In genomic region chr18:158128-159036, GRCh38 we compare ENCODE assay signal across 1 cellular context.
TF ChIP-seq lines count a peak whose summit lies in the region.

Gene USP14, plus strand, starts transcription at chr18:158557. Its CDS starts 142 bp downstream, at chr18:158699.

TF ChIP-seq in K562, 482 proteins besides CTCF, POLR2A, EP300 and RAD21 (continued from another document and continues in another):
- TF ChIP-seq VEZF1 (CRISPR knock-in tag; IDR thresholded peaks at IDR 0.05) (peak; percentile 97), FOXM1 (IDR thresholded peaks at IDR 0.05; ENCODE audit: low read depth) (no peak), FOXM1 (CRISPR knock-in tag; IDR thresholded peaks at IDR 0.05; ENCODE audit: low read depth) (peak; percentile 95), ZC3H8 (IDR thresholded peaks at IDR 0.05) (no peak), TFAP4 (CRISPR knock-in tag; IDR thresholded peaks at IDR 0.05; ENCODE audit: borderline replicate concordance) (peak; percentile 91), ZBTB43 (CRISPR knock-in tag; IDR thresholded peaks at IDR 0.05) (peak; percentile 75; the same call in 1 of the 2 replicates), ZNF780A (CRISPR knock-in tag; IDR thresholded peaks at IDR 0.05) (no peak), ZBTB49 (CRISPR knock-in tag; IDR thresholded peaks at IDR 0.05; ENCODE audit: borderline replicate concordance) (peak; percentile 42; the same call in 1 of the 2 replicates), FOXP4 (CRISPR knock-in tag; IDR thresholded peaks at IDR 0.05; ENCODE audit: borderline replicate concordance) (peak; percentile 97), SLC30A9 (CRISPR knock-in tag; IDR thresholded peaks at IDR 0.05) (no peak), PRDM10 (IDR thresholded peaks at IDR 0.05; ENCODE audit: partially characterized antibody) (peak; percentile 33), ATF2 (CRISPR knock-in tag; IDR thresholded peaks at IDR 0.05) (peak; percentile 82), DEAF1 (CRISPR knock-in tag; IDR thresholded peaks at IDR 0.05) (no peak), ZC3H4 (CRISPR knock-in tag; IDR thresholded peaks at IDR 0.05; ENCODE audit: borderline replicate concordance) (peak; percentile 13; the same call in 1 of the 2 replicates), NR2C1 (IDR thresholded peaks at IDR 0.05) (no peak), NR2C1 (tag; IDR thresholded peaks at IDR 0.05) (0 out of 2 replicates have a peak, but pooled peaks have one; percentile 16), USF1 (CRISPR knock-in tag; IDR thresholded peaks at IDR 0.05) (peak; percentile 97), DPF2 (IDR thresholded peaks at IDR 0.05) (peak; percentile 43; the same call in 1 of the 2 replicates), RBFOX2 (IDR thresholded peaks at IDR 0.05; ENCODE audit: low read depth, low read length) (peak; percentile 96), ID3 (CRISPR knock-in tag; IDR thresholded peaks at IDR 0.05) (no peak), ID3 (tag; IDR thresholded peaks at IDR 0.05) (peak; percentile 30; the same call in 1 of the 2 replicates), GABPA (tag; conservative IDR thresholded peaks at IDR 0.05; ENCODE audit: low read depth) (0 out of 2 replicates have a peak, but pooled peaks have one; percentile 30), RBM22 (IDR thresholded peaks at IDR 0.05; ENCODE audit: low read depth, low read length, poor library complexity, severe bottlenecking) (no peak), SPI1 (IDR thresholded peaks at IDR 0.05; ENCODE audit: borderline replicate concordance, low read depth, low read length) (peak; percentile 43; the same call in 1 of the 2 replicates), CBFA2T2 (conservative IDR thresholded peaks at IDR 0.05) (peak; percentile 50), ZNF551 (CRISPR knock-in tag; IDR thresholded peaks at IDR 0.05) (no peak), CTCFL (IDR thresholded peaks at IDR 0.05; ENCODE audit: borderline replicate concordance, insufficient read depth, low read depth, low read length, poor library complexity, severe bottlenecking) (peak; percentile 14), KDM5B (IDR thresholded peaks at IDR 0.05; ENCODE audit: insufficient replicate concordance, low read depth, low read length) (peak; percentile 76), FUS (optimal IDR thresholded peaks at IDR 0.05; ENCODE audit: low read depth, low read length) (no peak), YBX1 (IDR thresholded peaks at IDR 0.05) (no peak), NFIC (IDR thresholded peaks at IDR 0.05) (no peak), CBX3 (IDR thresholded peaks at IDR 0.05; ENCODE audit: borderline replicate concordance in 1 of 2, low read length in 2 of 2) (peak in 1 of 2 experiments; percentile 98; a peak in 2 of 3 replicates), KDM1A (IDR thresholded peaks at IDR 0.05) (no peak), ELK1 (CRISPR knock-in tag; IDR thresholded peaks at IDR 0.05) (peak; percentile 87; the same call in 1 of the 2 replicates), RUNX1 (IDR thresholded peaks at IDR 0.05; ENCODE audit: low read depth) (no peak), ZNF24 (IDR thresholded peaks at IDR 0.05) (no peak)
